8 cellular contexts compared by ENCODE assay signal in genomic region chrX:111869639-111870034, GRCh38. TPM values are rescaled to one million over a fixed set of nuclear protein-coding genes. Genes with fewer than 3 reads are reported as not detected.
DNase-seq lines count a peak whose midpoint lies in the region; ATAC-seq and TF ChIP-seq lines count a peak whose summit lies in the region.

No MANE protein-coding gene starts in this region.

- H3K4me1 ChIP-seq in left ventricle myocardium inferior: peaks cover 4% of the 10 kb centered on the region

- intact Hi-C loops in left ventricle myocardium inferior (cut with micrococcal nuclease): no loop called here

- DNase-seq in DMS 273 treated with DMSO at 0.1 percent for 48 hours (lab: John Stamatoyannopoulos, UW): peak; percentile 57
- DNase-seq in NCI-H2107 (lab: John Stamatoyannopoulos, UW): peak; percentile 22
- peak; percentile 9 for DNase-seq in amniotic epithelial cell (ENCODE audit: low read depth)
- DNase-seq in left ventricle myocardium inferior: no peak
- DNase-seq in skeletal muscle cell (ENCODE audit: low read depth): peak; percentile 4
- no peak for DNase-seq in mesenteric fat pad (ENCODE audit: low spot score)

- no peak overlapping the region for H3K27ac ChIP-seq in left ventricle myocardium inferior (replicated peaks)

- peak; percentile 72 for TF ChIP-seq CTCF in left ventricle myocardium inferior (IDR thresholded peaks at IDR 0.05; ENCODE audit: borderline replicate concordance)

- H3K4me3 ChIP-seq in left ventricle myocardium inferior (no peak overlapping the region), skeletal muscle cell (ENCODE audit: low read depth, low read length) (no peak overlapping the region)

- no peaks in the 10 kb centered on the region for H3K36me3 ChIP-seq in left ventricle myocardium inferior

- ATAC-seq in GM18870 (IDR thresholded peaks at IDR 0.05; ENCODE audit: unreplicated experiment): peak; percentile 84
- ATAC-seq in HG02981 (IDR thresholded peaks at IDR 0.05; ENCODE audit: unreplicated experiment): peak; percentile 87

- no peaks in the 10 kb centered on the region for H3K9me3 ChIP-seq in left ventricle myocardium inferior (replicated peaks)

- no peaks in the 10 kb centered on the region for H3K27me3 ChIP-seq in left ventricle myocardium inferior (ENCODE audit: low read depth)

RNA-seq across cellular contexts. Expression of gene TRPC5OS, which starts 6.3 kb away (rescaled TPM):
- total RNA-seq in left ventricle myocardium inferior (not detected), mesenteric fat pad (not detected)

Comparison
In these comparisons a context has a peak if more than half of its experiments do, and no peak if none do; other contexts are left out.
1. DNase-seq: peak in DMS 273 treated with DMSO at 0.1 percent for 48 hours (single experiment), NCI-H2107 (single experiment), amniotic epithelial cell (single experiment) and skeletal muscle cell (single experiment); none in left ventricle myocardium inferior (single experiment) and mesenteric fat pad (single experiment).